Comparison of ENCODE assay signal across 8 cellular contexts in genomic region chr6:136290406-136291010, GRCh38. TPM values are rescaled to one million over a fixed set of nuclear protein-coding genes. Genes with fewer than 3 reads are reported as not detected.
DNase-seq lines count a peak whose midpoint lies in the region; ATAC-seq and TF ChIP-seq lines count a peak whose summit lies in the region.

No MANE protein-coding gene starts in this region.

- TF ChIP-seq CTCF in gastroesophageal sphincter (IDR thresholded peaks at IDR 0.05), result peak in 2 of 4 experiments; percentile 5 to 17
- TF ChIP-seq CTCF in omental fat pad (IDR thresholded peaks at IDR 0.05), result no peak
- no peak for TF ChIP-seq CTCF in testis (IDR thresholded peaks at IDR 0.05)

- intact Hi-C loops in testis (cut with DNase I; ENCODE audit: low total_unique reads), result no loop called here

- TF ChIP-seq POLR2A in gastroesophageal sphincter (IDR thresholded peaks at IDR 0.05), result no peak
- TF ChIP-seq POLR2A in testis (IDR thresholded peaks at IDR 0.05), result no peak

- ATAC-seq in GM21619 (IDR thresholded peaks at IDR 0.05; ENCODE audit: unreplicated experiment) (peak; percentile 19), gastroesophageal sphincter (peak; percentile 65), omental fat pad (ENCODE audit: low FRiP score) (peak; percentile 25)

- no peaks in the 10 kb centered on the region for H3K9me3 ChIP-seq in gastroesophageal sphincter
- no peaks in the 10 kb centered on the region for H3K9me3 ChIP-seq in testis

- TF ChIP-seq EP300 in gastroesophageal sphincter (IDR thresholded peaks at IDR 0.05), result no peak

- DNase-seq in COLO829 (ENCODE audit: low spot score) (peak; percentile 17), LHCN-M2 (ENCODE audit: low read depth) (peak; percentile 89), SIG-M5 (lab: John Stamatoyannopoulos, UW) (peak; percentile 9), omental fat pad (ENCODE audit: low spot score) (peak; percentile 31), testis (peak; percentile 68)
- peak; percentile 70 for DNase-seq in activated gamma-delta T cell treated with anti-CD3 and anti-CD28 coated beads, Interleukin-2, amount 50 U/mL, for 16 hours (ENCODE audit: low read depth)

- peaks cover 0 to 43% (median 15%) of the 10 kb centered on the region in 3 donors for H3K4me1 ChIP-seq in gastroesophageal sphincter
- H3K4me1 ChIP-seq in testis, result peaks cover 22% of the 10 kb centered on the region

- peak overlapping the region; percentile 84 for H3K4me3 ChIP-seq in gastroesophageal sphincter
- H3K4me3 ChIP-seq in testis, result peak overlapping the region; percentile 89 to 93

- no peaks in the 10 kb centered on the region for H3K36me3 ChIP-seq in gastroesophageal sphincter
- H3K36me3 ChIP-seq in testis (ENCODE audit: low read depth, missing control alignments), result no peaks in the 10 kb centered on the region

- WGBS in gastroesophageal sphincter (ENCODE audit: low coverage in 1 of 2), 2 donors, result 4% methylated on average over 11 to 17 of the region's 22 CpGs
- 1% methylated on average over 22 of the region's 22 CpGs for WGBS in testis, 2 donors

- H3K27ac ChIP-seq in gastroesophageal sphincter (peak overlapping the region; percentile 90 to 100 (median 100)), testis (peak overlapping the region; percentile 99)

- no peaks in the 10 kb centered on the region for H3K27me3 ChIP-seq in gastroesophageal sphincter
- H3K27me3 ChIP-seq in testis, result no peaks in the 10 kb centered on the region

RNA-seq across cellular contexts. Expression of gene BCLAF1, which starts 0.9 kb away (rescaled TPM):
- total RNA-seq in LHCN-M2 (2014; rRNA removed) (91.1 and 95.9 TPM in 2 replicates), gastroesophageal sphincter (100 to 1,000 TPM in 2 of 4 donors, 10 to 100 TPM in 2; 82.5 to 124 (median 105) TPM), omental fat pad (100 to 1,000 TPM in 3 of 4 donors, 10 to 100 TPM in 1; 95.2 to 168 (median 148) TPM), testis (100 to 1,000 TPM; 167 to 188 TPM)
- polyA plus RNA-seq in LHCN-M2 (2012), result 38.4 TPM
- 39.0 TPM for polyA plus RNA-seq in testis (ENCODE audit: insufficient read depth, low read depth, low replicate concordance)

RNA-seq across cellular contexts. Expression of gene MTFR2, which starts 40.4 kb away (rescaled TPM):
- total RNA-seq in LHCN-M2 (2014; rRNA removed) (7.6 and 8.7 TPM in 2 replicates), gastroesophageal sphincter (under 1 TPM in 1 of 4 donors, not detected in 3; 0.62 TPM), omental fat pad (1 to 10 TPM in 2 of 4 donors, under 1 TPM in 1, not detected in 1; 0.63 to 4.2 (median 2.5) TPM), testis (1 to 10 TPM; 8.3 to 8.8 TPM)
- 3.4 TPM for polyA plus RNA-seq in LHCN-M2 (2012)
- polyA plus RNA-seq in testis (ENCODE audit: insufficient read depth, low read depth, low replicate concordance), result 21.1 TPM

Comparison
In these comparisons a context has a peak if more than half of its experiments do, and no peak if none do; other contexts are left out.
1. Peak in every context shown above with its lines: DNase-seq, ATAC-seq, H3K4me3 ChIP-seq and H3K27ac ChIP-seq.
2. DNase-seq: peak in every context shown above with its lines; median percentile 89 in LHCN-M2; 70 in activated gamma-delta T cell treated with anti-CD3 and anti-CD28 coated beads, Interleukin-2, amount 50 U/mL, for 16 hours; 68 in testis; 31 in omental fat pad; 17 in COLO829; 9 in SIG-M5.